ENCODE assay signal across 9 cellular contexts in genomic region chr1:42956739-42957138, GRCh38. TPM values are rescaled to one million over a fixed set of nuclear protein-coding genes. Genes with fewer than 3 reads are reported as not detected.
A peak's percentile ranks its signal among the peaks of the same experiment; 100 is the strongest.
DNase-seq lines count a peak whose midpoint lies in the region; ATAC-seq lines count a peak whose summit lies in the region.
"Had no signal": no experiment of that assay in that cellular context is flagged by ENCODE, and none has a peak within 500 bp of the region (broad histone marks: within the 10 kb centered on the region; RNA-seq: fewer than 3 reads in every experiment).

No MANE protein-coding gene starts in this region.

- H3K4me3 ChIP-seq in BLaER1, result peak overlapping the region; percentile 98
- H3K4me3 ChIP-seq in MG63, result peak overlapping the region; percentile 91

- H3K9ac ChIP-seq in BLaER1, result peak overlapping the region; percentile 93

- H3K27ac Mint-ChIP-seq in naive thymus-derived CD8-positive, alpha-beta T cell, result peak overlapping the region; percentile 79 to 96 (median 93)

- no peaks in the 10 kb centered on the region for H3K27me3 Mint-ChIP-seq in naive thymus-derived CD8-positive, alpha-beta T cell

- POLR2A ChIA-PET in naive thymus-derived CD8-positive, alpha-beta T cell (lab: Charles Lee), result interaction anchor here (0.9 to 6.8 kb wide), 8 partner anchors 10 to 34 kb away, joined by 3 to 56 read pairs (median 6); no protein-coding TSS in a partner anchor

- H3K9me3 ChIP-seq in BLaER1, result no peaks in the 10 kb centered on the region
- H3K9me3 ChIP-seq in MG63, result no peaks in the 10 kb centered on the region

- peak overlapping the region; percentile 98 for H3K4me2 ChIP-seq in BLaER1

- H3K27me3 ChIP-seq in BLaER1 (no peaks in the 10 kb centered on the region), MG63 (no peaks in the 10 kb centered on the region)

- no peak for DNase-seq in MG63
- DNase-seq in caudate nucleus (lab: John Stamatoyannopoulos, UW), result no peak
- no peak for DNase-seq in naive thymus-derived CD8-positive, alpha-beta T cell
- DNase-seq in NCI-H146 (lab: John Stamatoyannopoulos, UW), result no peak
- DNase-seq: KG1 had no signal

- ATAC-seq in naive thymus-derived CD8-positive, alpha-beta T cell, result no peak
- ATAC-seq in esophagus mucosa (no peak), GM18511 (IDR thresholded peaks at IDR 0.05; ENCODE audit: unreplicated experiment) (no peak), GM19455 (IDR thresholded peaks at IDR 0.05; ENCODE audit: unreplicated experiment) (no peak)

- H3K4me1 Mint-ChIP-seq in naive thymus-derived CD8-positive, alpha-beta T cell, result peaks cover 26 to 75% (median 69%) of the 10 kb centered on the region in 4 donors

- H3K27ac ChIP-seq in BLaER1, result peak overlapping the region; percentile 95
- peak overlapping the region; percentile 93 for H3K27ac ChIP-seq in caudate nucleus (ENCODE audit: low read depth, low read length)

- no peaks in the 10 kb centered on the region for H3K9me3 Mint-ChIP-seq in naive thymus-derived CD8-positive, alpha-beta T cell

- H3K36me3 ChIP-seq in BLaER1, result peaks cover 31% of the 10 kb centered on the region
- H3K36me3 ChIP-seq in MG63, result peaks cover 42% of the 10 kb centered on the region

- peak overlapping the region; percentile 90 to 97 (median 92) for H3K4me3 Mint-ChIP-seq in naive thymus-derived CD8-positive, alpha-beta T cell

- H3K36me3 Mint-ChIP-seq in naive thymus-derived CD8-positive, alpha-beta T cell, result peaks cover 0 to 9% (median 0%) of the 10 kb centered on the region in 3 donors

- H3K4me1 ChIP-seq in BLaER1, result peaks cover 75% of the 10 kb centered on the region

- peaks cover 68% of the 10 kb centered on the region for H4K20me1 ChIP-seq in BLaER1

RNA-seq across cellular contexts. Expression of gene SLC2A1, which starts 1.9 kb away (rescaled TPM):
- total RNA-seq in MG63 (2014; rRNA removed; shearing (Covaris generic); ENCODE audit: low replicate concordance), result 70.3 and 127 TPM in 2 replicates
- 10 to 100 TPM; 57.2 to 57.3 TPM for total RNA-seq in naive thymus-derived CD8-positive, alpha-beta T cell
- polyA plus RNA-seq in naive thymus-derived CD8-positive, alpha-beta T cell, result 10 to 100 TPM; 17.7 to 22.8 (median 22.0) TPM
- total RNA-seq in esophagus mucosa, result 243 TPM
